9 cellular contexts compared by ENCODE assay signal in genomic region chr22:38177926-38178604, GRCh38. TPM values are rescaled to one million over a fixed set of nuclear protein-coding genes. Genes with fewer than 3 reads are reported as not detected.
A peak's percentile ranks its signal among the peaks of the same experiment; 100 is the strongest.
DNase-seq lines count a peak whose midpoint lies in the region; ATAC-seq, FAIRE-seq and TF ChIP-seq lines count a peak whose summit lies in the region.
"Had no signal": no experiment of that assay in that cellular context is flagged by ENCODE, and none has a peak within 500 bp of the region (broad histone marks: within the 10 kb centered on the region; RNA-seq: fewer than 3 reads in every experiment).

No MANE protein-coding gene starts in this region.

- no peak overlapping the region; a peak in 1 of 20 replicates for H3K4me3 ChIP-seq in BLaER1 treated with 17β-estradiol and CSF1 and Interleukin-3, amounts not matched to agents 10 nM and 100 nM
- H3K4me3 ChIP-seq in astrocyte (ENCODE audit: insufficient read depth, low read depth, low read length) = no peak overlapping the region
- H3K4me3 ChIP-seq in spleen = no peak overlapping the region

- no peaks in the 10 kb centered on the region for H3K27me3 Mint-ChIP-seq in astrocyte (ENCODE audit: low read depth, unreplicated experiment)

- WGBS in spleen, 5 donors = 75 to 81% (median 80%) methylated on average over 14 to 15 of the region's 15 CpGs

- H3K4me3 Mint-ChIP-seq in astrocyte (ENCODE audit: unreplicated experiment) = no peak overlapping the region

- peak overlapping the region; percentile 44 for H3K27ac Mint-ChIP-seq in astrocyte (ENCODE audit: unreplicated experiment)

- no peaks in the 10 kb centered on the region for H3K9me3 Mint-ChIP-seq in astrocyte (ENCODE audit: unreplicated experiment)

- intact Hi-C loops in spleen (cut with DNase I; ENCODE audit: low total_unique reads) = no loop called here

- TF ChIP-seq CTCF in astrocyte (IDR thresholded peaks at IDR 0.05; ENCODE audit: insufficient read depth, low read depth, low read length) (no peak), spleen (IDR thresholded peaks at IDR 0.05 in 8 of 11, conservative IDR thresholded peaks at IDR 0.05 in 3 of 11) (no peak)

- no peaks in the 10 kb centered on the region for H3K36me3 ChIP-seq in BLaER1 treated with 17β-estradiol and CSF1 and Interleukin-3, amounts not matched to agents 10 nM and 100 nM
- H3K36me3 ChIP-seq in astrocyte (ENCODE audit: insufficient read depth, low read length) (no peaks in the 10 kb centered on the region), spleen (no peaks in the 10 kb centered on the region)

- H3K9me3 ChIP-seq in BLaER1 treated with 17β-estradiol and CSF1 and Interleukin-3, amounts not matched to agents 10 nM and 100 nM (replicated peaks in 1 of 11) = no peaks in the 10 kb centered on the region
- H3K9me3 ChIP-seq in astrocyte (ENCODE audit: insufficient read depth, low read depth, low read length) (no peaks in the 10 kb centered on the region), spleen (no peaks in the 10 kb centered on the region)

- FAIRE-seq in astrocyte (lab: Jason Lieb, UNC) = peak; percentile 60
- FAIRE-seq: islet of Langerhans had no signal

- no peaks in the 10 kb centered on the region for H3K27me3 ChIP-seq in BLaER1 treated with 17β-estradiol and CSF1 and Interleukin-3, amounts not matched to agents 10 nM and 100 nM
- H3K27me3 ChIP-seq in astrocyte (ENCODE audit: insufficient read depth, low read length) (no peaks in the 10 kb centered on the region), spleen (replicated peaks in 1 of 7) (no peaks in the 10 kb centered on the region)

- ATAC-seq in HG02973 (IDR thresholded peaks at IDR 0.05; ENCODE audit: unreplicated experiment) (no peak), HG02571 (IDR thresholded peaks at IDR 0.05; ENCODE audit: unreplicated experiment) (no peak)

- peak overlapping the region; percentile 11 for H2AFZ ChIP-seq in astrocyte (ENCODE audit: low read depth, low read length)

- TF ChIP-seq EP300 in Ishikawa (IDR thresholded peaks at IDR 0.05; ENCODE audit: borderline replicate concordance) = peak; percentile 55; the same call in 1 of the 2 replicates

- no peaks in the 10 kb centered on the region for H4K20me1 ChIP-seq in BLaER1 treated with 17β-estradiol and CSF1 and Interleukin-3, amounts not matched to agents 10 nM and 100 nM
- no peaks in the 10 kb centered on the region for H4K20me1 ChIP-seq in astrocyte (ENCODE audit: insufficient read depth, low read length)

- H3K79me2 ChIP-seq in astrocyte (ENCODE audit: insufficient read depth, low read length) = no peaks in the 10 kb centered on the region

- peak; percentile 23; the same call in 1 of the 2 replicates for TF ChIP-seq RAD21 in Ishikawa (IDR thresholded peaks at IDR 0.05; ENCODE audit: low read depth)

- peaks cover 84 to 96% (median 93%) of the 10 kb centered on the region in 10 experiments for H3K4me1 ChIP-seq in BLaER1 treated with 17β-estradiol and CSF1 and Interleukin-3, amounts not matched to agents 10 nM and 100 nM
- peaks cover 43% of the 10 kb centered on the region for H3K4me1 ChIP-seq in astrocyte (ENCODE audit: insufficient read depth, low read length)
- H3K4me1 ChIP-seq in spleen = peaks cover 32 to 84% (median 57%) of the 10 kb centered on the region in 6 donors

- H3K36me3 Mint-ChIP-seq in astrocyte (ENCODE audit: low read depth, unreplicated experiment) = peaks cover 7% of the 10 kb centered on the region

- H3K4me1 Mint-ChIP-seq in astrocyte (ENCODE audit: low read depth, unreplicated experiment) = peaks cover 28% of the 10 kb centered on the region

- H3K27ac ChIP-seq in BLaER1 treated with 17β-estradiol and CSF1 and Interleukin-3, amounts not matched to agents 10 nM and 100 nM = peak overlapping the region; percentile 14 to 100 (median 82); a peak in 20 of 22 replicates
- H3K27ac ChIP-seq in astrocyte (ENCODE audit: low read depth, low read length) (peak overlapping the region; percentile 50), spleen (peak overlapping the region in 6 of 8 donors; percentile 36 to 78 (median 49))

- DNase-seq in astrocyte (ENCODE audit: low read depth) (peak; percentile 80), inferior parietal cortex (ENCODE audit: extremely low spot score) (peak; percentile 57), spleen (no peak), NCI-H446 treated with DMSO at 0.1 percent for 48 hours (lab: John Stamatoyannopoulos, UW) (no peak)

- H3K9ac ChIP-seq in BLaER1 treated with 17β-estradiol and CSF1 and Interleukin-3, amounts not matched to agents 10 nM and 100 nM = peak overlapping the region in 10 of 11 experiments; percentile 13 to 74 (median 60); a peak in 15 of 22 replicates
- H3K9ac ChIP-seq in astrocyte (ENCODE audit: low read length) = peak overlapping the region; percentile 64

- no peak for TF ChIP-seq POLR2A in spleen (IDR thresholded peaks at IDR 0.05)

- peak overlapping the region; percentile 77 to 95 (median 86) for H3K4me2 ChIP-seq in BLaER1 treated with 17β-estradiol and CSF1 and Interleukin-3, amounts not matched to agents 10 nM and 100 nM
- H3K4me2 ChIP-seq in astrocyte (ENCODE audit: low read length) = peak overlapping the region; percentile 49

TF ChIP-seq in Ishikawa, 13 proteins besides CTCF, POLR2A, EP300 and RAD21:
- peak; percentile 36 for TF ChIP-seq USF1 (IDR thresholded peaks at IDR 0.05)
- no peak for TF ChIP-seq CEBPB (IDR thresholded peaks at IDR 0.05)
- no peak for TF ChIP-seq NFIC (IDR thresholded peaks at IDR 0.05)
- peak; percentile 86 for TF ChIP-seq TEAD4 (IDR thresholded peaks at IDR 0.05)
- TF ChIP-seq YY1 (IDR thresholded peaks at IDR 0.05; ENCODE audit: low read depth) = no peak; the same call in 1 of the 2 replicates
- no peak for TF ChIP-seq REST (IDR thresholded peaks at IDR 0.05; ENCODE audit: low read depth)
- no peak for TF ChIP-seq ZBTB7A (IDR thresholded peaks at IDR 0.05; ENCODE audit: low read depth)
- no peak; the same call in 1 of the 2 replicates for TF ChIP-seq FOXM1 (IDR thresholded peaks at IDR 0.05; ENCODE audit: borderline replicate concordance, low read depth)
- no peak; the same call in 1 of the 2 replicates for TF ChIP-seq TAF1 (IDR thresholded peaks at IDR 0.05; ENCODE audit: low read depth)
- no peak for TF ChIP-seq EGR1 (IDR thresholded peaks at IDR 0.05)
- TF ChIP-seq TCF12 (IDR thresholded peaks at IDR 0.05; ENCODE audit: low read depth) = peak; percentile 73
- no peak for TF ChIP-seq CREB1 (IDR thresholded peaks at IDR 0.05; ENCODE audit: low read depth)
- TF ChIP-seq, protein P1, sequence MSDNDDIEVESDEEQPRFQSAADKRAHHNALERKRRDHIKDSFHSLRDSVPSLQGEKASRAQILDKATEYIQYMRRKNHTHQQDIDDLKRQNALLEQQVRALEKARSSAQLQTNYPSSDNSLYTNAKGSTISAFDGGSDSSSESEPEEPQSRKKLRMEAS (IDR thresholded peaks at IDR 0.05) = peak; percentile 67

RNA-seq across cellular contexts. Expression of gene PLA2G6, which starts 3.6 kb away (rescaled TPM):
- 9.7 and 10.0 TPM in 2 replicates for total RNA-seq in astrocyte
- total RNA-seq in spleen = 10 to 100 TPM; 33.8 to 60.9 (median 56.4) TPM
- polyA plus RNA-seq in spleen = 10 to 100 TPM; 18.1 to 39.6 (median 27.0) TPM

RNA-seq across cellular contexts. Expression of gene MAFF, which starts 23.7 kb away (rescaled TPM):
- 12.0 and 18.2 TPM in 2 replicates for total RNA-seq in astrocyte
- total RNA-seq in spleen = 10 to 100 TPM in 3 of 7 donors, 1 to 10 TPM in 4; 6.7 to 32.4 (median 9.0) TPM
- 10 to 100 TPM in 1 of 3 donors, 1 to 10 TPM in 2; 2.1 to 11.5 (median 3.7) TPM for polyA plus RNA-seq in spleen

Comparison
In these comparisons a context has a peak if more than half of its experiments do, and no peak if none do; other contexts are left out.
1. DNase-seq: peak in astrocyte (single experiment) and inferior parietal cortex (single experiment); none in spleen (single experiment) and NCI-H446 treated with DMSO at 0.1 percent for 48 hours (single experiment).
2. Peak in every context shown above with its lines, with median percentiles within 50 percentile points of each other: H3K27ac ChIP-seq.